Comparison of ENCODE assay signal across 1 cellular context in genomic region chr17:56870163-56870651, GRCh38.
A peak's percentile ranks its signal among the peaks of the same experiment; 100 is the strongest.
TF ChIP-seq lines count a peak whose summit lies in the region.

No MANE protein-coding gene starts in this region.

TF ChIP-seq in HepG2, 621 proteins besides CTCF, POLR2A, EP300 and RAD21:
- no peak for TF ChIP-seq ZNF841 (CRISPR knock-in tag; IDR thresholded peaks at IDR 0.05; ENCODE audit: borderline replicate concordance)
- peak; percentile 99 for TF ChIP-seq ZNF317 (CRISPR knock-in tag; IDR thresholded peaks at IDR 0.05)
- TF ChIP-seq ZNF230 (CRISPR knock-in tag; IDR thresholded peaks at IDR 0.05) = no peak
- TF ChIP-seq FOXA3 (CRISPR knock-in tag; IDR thresholded peaks at IDR 0.05) = 0 out of 2 replicates have a peak, but pooled peaks have one; percentile 17
- TF ChIP-seq DDIT3 (CRISPR knock-in tag; IDR thresholded peaks at IDR 0.05) = no peak
- TF ChIP-seq EZH2 (conservative IDR thresholded peaks at IDR 0.05; ENCODE audit: low read depth, low read length) = no peak
